In genomic region chr10:21173433-21173963, GRCh38 we compare ENCODE assay signal across 8 cellular contexts.
DNase-seq lines count a peak whose midpoint lies in the region; ATAC-seq and TF ChIP-seq lines count a peak whose summit lies in the region.

No MANE protein-coding gene starts in this region.

- no peak overlapping the region for H3K27ac ChIP-seq in skeletal muscle tissue (ENCODE audit: low read depth, low read length)

- H3K4me3 Mint-ChIP-seq in activated CD8-positive, alpha-beta T cell treated with anti-CD3 and anti-CD28 coated beads, Interleukin-2, amount 10 ng/mL, durations not matched to agents 7 days and 5 days = peak overlapping the region; percentile 47
- no peak overlapping the region for H3K4me3 Mint-ChIP-seq in activated T-helper 17 cell treated with anti-CD3 and anti-CD28 coated beads, Interleukin-2, amount 50 U/mL, for 72 hours

- H3K36me3 ChIP-seq in HAP-1 (replicated peaks) (no peaks in the 10 kb centered on the region), skeletal muscle tissue (ENCODE audit: control insufficient read depth in 3 of 3, insufficient read depth in 3 of 3, low read length in 3 of 3) (no peaks in the 10 kb centered on the region)

- no peak for TF ChIP-seq CTCF in GM13977 (IDR thresholded peaks at IDR 0.05; ENCODE audit: extremely low read depth, insufficient read depth, missing control alignments)

- H3K9me3 ChIP-seq in HAP-1 (no peaks in the 10 kb centered on the region), skeletal muscle tissue (ENCODE audit: control insufficient read depth in 3 of 3, low read length in 3 of 3) (no peaks in the 10 kb centered on the region)

- POLR2A ChIA-PET in activated CD8-positive, alpha-beta T cell treated with anti-CD3 and anti-CD28 coated beads, Interleukin-2, amount 10 ng/mL, durations not matched to agents 7 days and 5 days (lab: Charles Lee) = no interaction called here

- peak overlapping the region in 1 of 3 donors; percentile 60 for H3K9ac ChIP-seq in skeletal muscle tissue (ENCODE audit: low read depth in 1 of 3, low read length in 3 of 3)

- DNase-seq in HAP-1 (ENCODE audit: low spot score in 2 of 2) (peak in 1 of 2 experiments; percentile 41), left ventricle myocardium superior (peak; percentile 31), GM13977 (ENCODE audit: low spot score) (no peak), NAMALWA (ENCODE audit: low spot score) (no peak)
- DNase-seq in activated CD8-positive, alpha-beta T cell treated with anti-CD3 and anti-CD28 coated beads, Interleukin-2, amount 10 ng/mL, durations not matched to agents 7 days and 5 days = no peak

- H3K4me3 ChIP-seq in HAP-1 (peak overlapping the region; percentile 58), skeletal muscle tissue (ENCODE audit: low read length in 3 of 3) (peak overlapping the region; percentile 60 to 65 (median 65))

- H3K27me3 ChIP-seq in HAP-1 (ENCODE audit: low read depth) (no peaks in the 10 kb centered on the region), skeletal muscle tissue (ENCODE audit: control insufficient read depth in 3 of 3, insufficient read depth in 3 of 3, low read length in 3 of 3) (peaks cover 12 to 25% (median 20%) of the 10 kb centered on the region in 3 donors)

- H3K4me1 Mint-ChIP-seq in activated CD8-positive, alpha-beta T cell treated with anti-CD3 and anti-CD28 coated beads, Interleukin-2, amount 10 ng/mL, durations not matched to agents 7 days and 5 days (ENCODE audit: low read depth) = peaks cover 5% of the 10 kb centered on the region
- no peaks in the 10 kb centered on the region for H3K4me1 Mint-ChIP-seq in activated T-helper 17 cell treated with anti-CD3 and anti-CD28 coated beads, Interleukin-2, amount 50 U/mL, for 72 hours

- intact Hi-C loops in left ventricle myocardium superior (cut with micrococcal nuclease) = no loop called here

- peaks cover 26% of the 10 kb centered on the region for H3K4me1 ChIP-seq in HAP-1
- H3K4me1 ChIP-seq in skeletal muscle tissue (ENCODE audit: control insufficient read depth in 3 of 3, insufficient read depth in 3 of 3, low read length in 3 of 3) = peaks cover 5 to 7% (median 7%) of the 10 kb centered on the region in 3 donors

- no peaks in the 10 kb centered on the region for H3K9me3 Mint-ChIP-seq in activated CD8-positive, alpha-beta T cell treated with anti-CD3 and anti-CD28 coated beads, Interleukin-2, amount 10 ng/mL, durations not matched to agents 7 days and 5 days (ENCODE audit: insufficient read depth)
- peaks cover 3% of the 10 kb centered on the region for H3K9me3 Mint-ChIP-seq in activated T-helper 17 cell treated with anti-CD3 and anti-CD28 coated beads, Interleukin-2, amount 50 U/mL, for 72 hours

- H3K27ac Mint-ChIP-seq in activated CD8-positive, alpha-beta T cell treated with anti-CD3 and anti-CD28 coated beads, Interleukin-2, amount 10 ng/mL, durations not matched to agents 7 days and 5 days = no peak overlapping the region
- H3K27ac Mint-ChIP-seq in activated T-helper 17 cell treated with anti-CD3 and anti-CD28 coated beads, Interleukin-2, amount 50 U/mL, for 72 hours = no peak overlapping the region

- in situ Hi-C loops in HAP-1 (cut with MboI; ENCODE audit: low sequenced_read_pairs) (no loop called here), GM13977 (cut with MboI; ENCODE audit: low pct_unique_long_range_greater_than_20kb, low sequenced_read_pairs, unreplicated experiment) (no loop called here)

- H3K27me3 Mint-ChIP-seq in activated CD8-positive, alpha-beta T cell treated with anti-CD3 and anti-CD28 coated beads, Interleukin-2, amount 10 ng/mL, durations not matched to agents 7 days and 5 days (ENCODE audit: low read depth) = peaks cover 47% of the 10 kb centered on the region
- H3K27me3 Mint-ChIP-seq in activated T-helper 17 cell treated with anti-CD3 and anti-CD28 coated beads, Interleukin-2, amount 50 U/mL, for 72 hours = peaks cover 45% of the 10 kb centered on the region

- CTCF ChIA-PET in activated CD8-positive, alpha-beta T cell treated with anti-CD3 and anti-CD28 coated beads, Interleukin-2, amount 10 ng/mL, durations not matched to agents 7 days and 5 days (lab: Charles Lee) = no interaction called here

- ATAC-seq in activated CD8-positive, alpha-beta T cell treated with anti-CD3 and anti-CD28 coated beads, Interleukin-2, amount 10 ng/mL, durations not matched to agents 7 days and 5 days = no peak
- peak; percentile 16 for ATAC-seq in left ventricle myocardium superior
- ATAC-seq in HG02938 (IDR thresholded peaks at IDR 0.05; ENCODE audit: unreplicated experiment) = no peak
- no peak for ATAC-seq in activated T-helper 17 cell treated with anti-CD3 and anti-CD28 coated beads, Interleukin-2, amount 50 U/mL, for 72 hours (replicated peaks)

- H3K36me3 Mint-ChIP-seq in activated CD8-positive, alpha-beta T cell treated with anti-CD3 and anti-CD28 coated beads, Interleukin-2, amount 10 ng/mL, durations not matched to agents 7 days and 5 days (ENCODE audit: low read depth) = no peaks in the 10 kb centered on the region
- no peaks in the 10 kb centered on the region for H3K36me3 Mint-ChIP-seq in activated T-helper 17 cell treated with anti-CD3 and anti-CD28 coated beads, Interleukin-2, amount 50 U/mL, for 72 hours (ENCODE audit: low read depth)
